Comparison of ENCODE assay signal across 23 cellular contexts in the genomic region with DNA sequence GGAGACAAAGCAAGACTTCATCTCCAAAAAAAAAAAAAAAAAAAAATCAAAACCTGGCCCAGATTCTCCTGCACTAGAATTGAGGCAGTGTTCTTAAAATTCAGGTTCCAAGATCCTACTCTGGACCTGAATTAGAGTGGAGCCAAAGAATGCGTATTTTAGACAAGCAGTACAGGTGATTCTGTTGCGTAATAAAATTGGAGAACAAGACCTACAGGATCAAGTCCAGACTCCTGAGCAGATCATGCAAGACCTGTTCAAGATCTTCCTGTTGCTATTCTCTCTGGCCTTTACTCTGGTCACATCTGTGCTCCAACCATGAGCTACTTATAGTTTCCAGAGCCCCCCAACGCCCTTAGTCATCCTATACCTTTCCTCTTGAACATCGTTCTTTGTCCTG. TPM values are rescaled to one million over a fixed set of nuclear protein-coding genes. Genes with fewer than 3 reads are reported as not detected.
DNase-seq lines count a peak whose midpoint lies in the region; ATAC-seq, FAIRE-seq and TF ChIP-seq lines count a peak whose summit lies in the region.
"Had no signal": no experiment of that assay in that cellular context is flagged by ENCODE, and none has a peak within 500 bp of the region (broad histone marks: within the 10 kb centered on the region; RNA-seq: fewer than 3 reads in every experiment).

No MANE protein-coding gene starts in this region.

- no peak for TF ChIP-seq CTCF in GM23338 (conservative IDR thresholded peaks at IDR 0.05; ENCODE audit: low read depth in 2 of 2)
- no peak for TF ChIP-seq CTCF in IMR-90 (conservative IDR thresholded peaks at IDR 0.05; ENCODE audit: low read depth, low read length)
- TF ChIP-seq CTCF in H1 (IDR thresholded peaks at IDR 0.05; ENCODE audit: control extremely low read depth in 1 of 3, insufficient read depth in 1 of 3, low read depth in 1 of 3, low read length in 3 of 3) = no peak
- no peak for TF ChIP-seq CTCF in HepG2 (CRISPR knock-in tag; IDR thresholded peaks at IDR 0.05)

- no peak overlapping the region for H2BK12ac ChIP-seq in H1 (ENCODE audit: low read depth, low read length)

- H2AK9ac ChIP-seq in IMR-90 (replicated peaks; ENCODE audit: low read depth, low read length, poor library complexity) = no peak overlapping the region

- dilution Hi-C loops in IMR-90 (cut with HindIII; ENCODE audit: low sequenced_read_pairs, unreplicated experiment) = no loop called here

- ATAC-seq in GM23338 (no peak), IMR-90 (ENCODE audit: low read depth) (no peak), HepG2 (no peak)
- ATAC-seq: CD8-positive, alpha-beta T cell; PC-3; Right ventricle myocardium inferior; SK-N-SH treated with all-trans-retinoic acid at 6 μM for 48 hours had no signal

- in situ Hi-C loops in IMR-90 (cut with MboI; ENCODE audit: low sequenced_read_pairs) = no loop called here
- in situ Hi-C loops in HepG2 (cut with HindIII; ENCODE audit: extremely low pct_ligation_motif_present, low pct_unique_long_range_greater_than_20kb) = no loop called here
- in situ Hi-C loops in ACHN (cut with HindIII; ENCODE audit: low pct_ligation_motif_present, low pct_unique_long_range_greater_than_20kb, low sequenced_read_pairs) = no loop called here

- no peak for TF ChIP-seq EP300 in H1 (IDR thresholded peaks at IDR 0.05; ENCODE audit: borderline replicate concordance in 1 of 2, low read depth in 2 of 2, low read length in 2 of 2)
- no peak for TF ChIP-seq EP300 in HepG2 (IDR thresholded peaks at IDR 0.05; ENCODE audit: low read depth in 2 of 2, low read length in 2 of 2)
- TF ChIP-seq EP300 in HepG2 (CRISPR knock-in tag; IDR thresholded peaks at IDR 0.05; ENCODE audit: borderline replicate concordance) = no peak

- BruUV-seq in IMR-90 (replicated peaks; lab: Mats Ljungman, UMichigan) (no TSS peak), HepG2 (replicated peaks; lab: Mats Ljungman, UMichigan) (no TSS peak)

- H3K27me3 Mint-ChIP-seq in GM23338 (ENCODE audit: insufficient read depth, low read depth, poor library complexity) = peaks cover 10% of the 10 kb centered on the region
- H3K27me3 Mint-ChIP-seq: B cell had no signal

- peaks cover 41% of the 10 kb centered on the region for H3K36me3 Mint-ChIP-seq in GM23338 (ENCODE audit: low read depth)

- H3K9ac ChIP-seq in IMR-90 (ENCODE audit: low read depth, low read length) = no peak overlapping the region
- no peak overlapping the region for H3K9ac ChIP-seq in H1 (replicated peaks in 1 of 4; ENCODE audit: extremely low read depth in 1 of 4, low read depth in 3 of 4, low read length in 3 of 4)
- H3K9ac ChIP-seq in HepG2 (ENCODE audit: insufficient read depth, low read depth, low read length) = no peak overlapping the region
- H3K9ac ChIP-seq: GM23248 had no signal

- FAIRE-seq in H1 (lab: Jason Lieb, UNC) (no peak), HepG2 (lab: Jason Lieb, UNC) (no peak), urothelium cell line (lab: Jason Lieb, UNC) (no peak), frontal cortex (lab: Jason Lieb, UNC) (no peak)

- H3K79me1 ChIP-seq in IMR-90 (ENCODE audit: low read depth in 1 of 2, low read length in 2 of 2) (peaks cover 8 to 16% of the 10 kb centered on the region in 2 experiments; a peak in 3 of 4 replicates), H1 (ENCODE audit: low read depth, low read length) (no peaks in the 10 kb centered on the region)

- no peak overlapping the region for H3K18ac ChIP-seq in IMR-90 (ENCODE audit: low read depth, low read length)
- no peak overlapping the region for H3K18ac ChIP-seq in H1 (ENCODE audit: extremely low read depth, low read length)

- H2BK15ac ChIP-seq in IMR-90 (ENCODE audit: low read depth, low read length) (no peak overlapping the region), H1 (ENCODE audit: low read length) (no peak overlapping the region)

- H4K20me1 ChIP-seq in GM23338 (replicated peaks; ENCODE audit: insufficient read depth) (no peaks in the 10 kb centered on the region), IMR-90 (ENCODE audit: insufficient read depth, low read length) (no peaks in the 10 kb centered on the region), H1 (replicated peaks in 1 of 2; ENCODE audit: control insufficient read depth in 1 of 2, insufficient read depth in 2 of 2, low read length in 2 of 2) (no peaks in the 10 kb centered on the region), HepG2 (ENCODE audit: insufficient read depth, low read length) (no peaks in the 10 kb centered on the region)

- H2BK20ac ChIP-seq in IMR-90 (ENCODE audit: low read depth, low read length) (no peak overlapping the region), H1 (ENCODE audit: low read length) (no peak overlapping the region)

- H3K27me3 ChIP-seq in GM23338 (ENCODE audit: insufficient read depth) (no peaks in the 10 kb centered on the region), IMR-90 (ENCODE audit: control insufficient read depth, insufficient read depth, low read length) (no peaks in the 10 kb centered on the region), H1 (replicated peaks in 1 of 4; ENCODE audit: control insufficient read depth in 3 of 4, extremely low read depth in 1 of 4, insufficient read depth in 3 of 4, low read length in 3 of 4) (no peaks in the 10 kb centered on the region), HepG2 (ENCODE audit: control insufficient read depth in 1 of 2, insufficient read depth in 2 of 2, low read length in 2 of 2) (no peaks in the 10 kb centered on the region)
- H3K27me3 ChIP-seq: SJCRH30 had no signal

- H2AK5ac ChIP-seq in IMR-90 (ENCODE audit: low read depth, low read length) (no peak overlapping the region), H1 (ENCODE audit: low read depth, low read length) (no peak overlapping the region)

- H4K91ac ChIP-seq in IMR-90 (ENCODE audit: insufficient read depth, low read depth, low read length) = no peak overlapping the region
- no peak overlapping the region for H4K91ac ChIP-seq in H1 (replicated peaks; ENCODE audit: insufficient read length, low read length)

- POLR2A ChIA-PET in IMR-90 (lab: Charles Lee; ENCODE audit: unreplicated experiment) (no interaction called here), H1 (lab: Charles Lee; ENCODE audit: partially characterized antibody) (no interaction called here), HepG2 (lab: Yijun Ruan, JAX) (no interaction called here)

- H3K9me3 Mint-ChIP-seq in GM23338 = no peaks in the 10 kb centered on the region
- H3K9me3 Mint-ChIP-seq: CD8-positive, alpha-beta T cell had no signal

- H3K4me1 ChIP-seq in GM23338 (ENCODE audit: insufficient read depth) (peaks cover 5% of the 10 kb centered on the region; the same call in 1 of the 2 replicates), IMR-90 (ENCODE audit: control insufficient read depth, insufficient read depth, low read length) (peaks cover 3% of the 10 kb centered on the region; the same call in 1 of the 2 replicates), H1 (replicated peaks in 1 of 4; ENCODE audit: control insufficient read depth in 3 of 4, insufficient read depth in 4 of 4, low read length in 3 of 4) (no peaks in the 10 kb centered on the region), HepG2 (ENCODE audit: insufficient read depth, low read length) (peaks cover 7% of the 10 kb centered on the region)
- H3K4me1 ChIP-seq: SJCRH30 had no signal

- H3K9me2 ChIP-seq in GM23338 (ENCODE audit: insufficient read depth) = no peaks in the 10 kb centered on the region

- TF ChIP-seq RAD21 in IMR-90 (IDR thresholded peaks at IDR 0.05; ENCODE audit: low read length) = no peak
- TF ChIP-seq RAD21 in H1 (IDR thresholded peaks at IDR 0.05 in 1 of 2, conservative IDR thresholded peaks at IDR 0.05 in 1 of 2; ENCODE audit: low read depth in 2 of 2, low read length in 2 of 2) = no peak
- TF ChIP-seq RAD21 in HepG2 (CRISPR knock-in tag; IDR thresholded peaks at IDR 0.05) = no peak

- no peaks in the 10 kb centered on the region for H3K23me2 ChIP-seq in H1 (ENCODE audit: low read depth, low read length)

- H3K4me3 ChIP-seq in GM23338 (no peak overlapping the region), IMR-90 (ENCODE audit: insufficient read depth, low read depth, low read length) (no peak overlapping the region), H1 (ENCODE audit: extremely low read depth in 1 of 4, insufficient read depth in 2 of 4, low read depth in 3 of 4, low read length in 4 of 4) (no peak overlapping the region), HepG2 (replicated peaks in 1 of 3; ENCODE audit: insufficient read depth in 1 of 3, low read depth in 2 of 3, low read length in 3 of 3) (no peak overlapping the region)
- H3K4me3 ChIP-seq: GM23248, SJCRH30 had no signal

- 0 out of 2 replicates have a peak overlapping the region, but pooled peaks have one; percentile 13 for H3K27ac Mint-ChIP-seq in GM23338
- H3K27ac Mint-ChIP-seq: B cell; CD8-positive, alpha-beta T cell had no signal

- TF ChIP-seq POLR2A in IMR-90 (IDR thresholded peaks at IDR 0.05; ENCODE audit: low read depth, low read length) (no peak), H1 (IDR thresholded peaks at IDR 0.05; ENCODE audit: control extremely low read depth in 1 of 2, low read depth in 2 of 2, low read length in 2 of 2) (no peak), HepG2 (IDR thresholded peaks at IDR 0.05; ENCODE audit: insufficient read depth in 1 of 2, low read depth in 2 of 2, low read length in 2 of 2) (no peak)

- H2BK120ac ChIP-seq in IMR-90 (ENCODE audit: low read depth, low read length) (no peak overlapping the region), H1 (replicated peaks; ENCODE audit: low read depth, low read length) (no peak overlapping the region)

- H3K23ac ChIP-seq in IMR-90 (ENCODE audit: low read depth, low read length) (no peak overlapping the region), H1 (ENCODE audit: insufficient read length) (no peak overlapping the region)

- H4K5ac ChIP-seq in IMR-90 (ENCODE audit: low read depth, low read length) = no peak overlapping the region
- H4K5ac ChIP-seq in H1 (ENCODE audit: insufficient read length, low read depth, low read length) = no peak overlapping the region

- H3K27ac ChIP-seq in GM23338 (ENCODE audit: low read depth) = no peak overlapping the region
- no peak overlapping the region for H3K27ac ChIP-seq in IMR-90 (ENCODE audit: insufficient read depth, low read length)
- H3K27ac ChIP-seq in H1 (ENCODE audit: low read depth, low read length) = no peak overlapping the region
- H3K27ac ChIP-seq in HepG2 (ENCODE audit: extremely low read length, insufficient read depth, low read length) = no peak overlapping the region
- H3K27ac ChIP-seq: C4-2B, GM23248, SJCRH30 had no signal

- DNase-seq in GM23338 (ENCODE audit: low spot score) (no peak), IMR-90 (no peak), H1 (ENCODE audit: low read depth in 1 of 2, low spot score in 2 of 2) (no peak), HepG2 (ENCODE audit: low spot score) (no peak), urothelium cell line (ENCODE audit: low spot score) (no peak), ACHN (no peak), HPDE6-E6E7 (ENCODE audit: extremely low spot score) (no peak), frontal cortex (ENCODE audit: low spot score in 2 of 2) (no peak)
- DNase-seq: Caco-2; CD8-positive, alpha-beta T cell; GM23248; HCEC 1CT; NCI-H1105; NCI-H1436 treated with DMSO at 0.1 percent for 48 hours; NCI-H187 treated with DMSO at 0.1 percent for 48 hours; NCI-H524 treated with DMSO at 0.1 percent for 48 hours; NCI-H774; PC-3 had no signal

- H3K79me2 ChIP-seq in GM23338 (replicated peaks; ENCODE audit: insufficient read depth) (no peaks in the 10 kb centered on the region), H1 (ENCODE audit: control insufficient read depth in 1 of 2, insufficient read depth in 2 of 2, low read length in 2 of 2) (no peaks in the 10 kb centered on the region), HepG2 (ENCODE audit: insufficient read depth, low read length) (no peaks in the 10 kb centered on the region)

- intact Hi-C loops in IMR-90 (cut with micrococcal nuclease) (no loop called here), HepG2 (cut with micrococcal nuclease; ENCODE audit: unreplicated experiment) (no loop called here)

- H3K56ac ChIP-seq in IMR-90 (ENCODE audit: extremely low read depth, insufficient read depth, low read length) (no peak overlapping the region), H1 (replicated peaks; ENCODE audit: insufficient read length, low read depth, low read length) (no peak overlapping the region)

- no peaks in the 10 kb centered on the region for H3K9me1 ChIP-seq in IMR-90 (ENCODE audit: insufficient read depth, low read length)

- H3F3A ChIP-seq in GM23338 (replicated peaks; ENCODE audit: low read depth) = no peaks in the 10 kb centered on the region

- no peaks in the 10 kb centered on the region for H3K4me1 Mint-ChIP-seq in GM23338
- H3K4me1 Mint-ChIP-seq: B cell had no signal

- H2AFZ ChIP-seq in GM23338 (no peak overlapping the region), IMR-90 (replicated peaks; ENCODE audit: low read length, poor library complexity) (no peak overlapping the region), H1 (ENCODE audit: low read length) (no peak overlapping the region), HepG2 (ENCODE audit: low read length) (no peak overlapping the region)
- H2AFZ ChIP-seq: GM23248 had no signal

- no peak overlapping the region for H3K14ac ChIP-seq in IMR-90 (replicated peaks; ENCODE audit: low read depth, low read length)
- H3K14ac ChIP-seq in H1 (ENCODE audit: insufficient read length) = no peak overlapping the region

- H4K8ac ChIP-seq in IMR-90 (ENCODE audit: low read depth in 2 of 2, low read length in 2 of 2) (no peak overlapping the region), H1 (ENCODE audit: extremely low read depth, insufficient read depth, low read length) (no peak overlapping the region)

- WGBS in IMR-90 (ENCODE audit: extremely low coverage in 2 of 2, insufficient read length in 1 of 2), 2 experiments = 100% methylated on average over 2 of the region's 4 CpGs; no CpG with 5 or more reads in 1 of the 2 experiments
- WGBS in H1 (ENCODE audit: extremely low coverage in 1 of 2, insufficient coverage in 1 of 2, insufficient read length in 1 of 2, insufficient replicate concordance in 2 of 2, low coverage in 1 of 2, low lambda C conversion rate in 2 of 2, missing lambda C conversion rate in 1 of 2), 2 experiments = 93% methylated on average over 4 of the region's 4 CpGs; no CpG with 5 or more reads in 1 of the 2 experiments
- 94% methylated on average over 4 of the region's 4 CpGs for WGBS in HepG2 (ENCODE audit: low lambda C conversion rate)

- H3K4ac ChIP-seq in IMR-90 (ENCODE audit: low read depth, low read length) (no peak overlapping the region), H1 (replicated peaks; ENCODE audit: insufficient read length, low read depth, low read length) (no peak overlapping the region)

- no peak overlapping the region for H3K4me2 ChIP-seq in GM23338
- H3K4me2 ChIP-seq in IMR-90 (ENCODE audit: low read depth, low read length) = no peak overlapping the region
- no peak overlapping the region for H3K4me2 ChIP-seq in H1 (ENCODE audit: insufficient read depth in 1 of 2, low read depth in 2 of 2, low read length in 2 of 2)
- H3K4me2 ChIP-seq in HepG2 (ENCODE audit: low read depth, low read length) = no peak overlapping the region

- H3K36me3 ChIP-seq in GM23338 (ENCODE audit: insufficient read depth) (peaks cover 33% of the 10 kb centered on the region; the same call in 1 of the 2 replicates), IMR-90 (ENCODE audit: control insufficient read depth, insufficient read depth, low read length) (peaks cover 40% of the 10 kb centered on the region), H1 (ENCODE audit: control insufficient read depth in 2 of 4, insufficient read depth in 4 of 4, low read length in 3 of 4) (peaks cover 3 to 51% (median 22%) of the 10 kb centered on the region in 4 experiments; a peak in 6 of 8 replicates), HepG2 (replicated peaks in 1 of 2; ENCODE audit: control insufficient read depth in 1 of 2, insufficient read depth in 2 of 2, low read length in 2 of 2) (peaks cover 2 to 28% of the 10 kb centered on the region in 2 experiments; a peak in 4 of 5 replicates)

- CTCF ChIA-PET in IMR-90 (lab: Yijun Ruan, JAX) = no interaction called here
- CTCF ChIA-PET in H1 (lab: Charles Lee; ENCODE audit: partially characterized antibody) = interaction anchor here (0.8 kb wide), 1 partner anchor 13 kb away, joined by 3 read pairs; no protein-coding TSS in a partner anchor
- CTCF ChIA-PET in HepG2 (lab: Yijun Ruan, JAX; ENCODE audit: low intra/inter-chr PET ratio, low total read pairs) = no interaction called here

- H3K4me3 Mint-ChIP-seq in GM23338 = no peak overlapping the region
- H3K4me3 Mint-ChIP-seq: B cell; CD8-positive, alpha-beta T cell had no signal

- H2BK5ac ChIP-seq in IMR-90 (ENCODE audit: low read depth, low read length, poor library complexity, severe bottlenecking) (no peak overlapping the region), H1 (ENCODE audit: low read depth, low read length) (no peak overlapping the region)

- H3K9me3 ChIP-seq in IMR-90 (ENCODE audit: control insufficient read depth, insufficient read depth, low read length) (no peaks in the 10 kb centered on the region), H1 (ENCODE audit: insufficient read depth in 2 of 2, low read depth in 1 of 2, low read length in 1 of 2) (no peaks in the 10 kb centered on the region), HepG2 (ENCODE audit: low read length) (no peaks in the 10 kb centered on the region)
- H3K9me3 ChIP-seq: Caco-2, SJCRH30 had no signal

RNA-seq across cellular contexts. Expression of a gene that starts 51.5 kb away (rescaled TPM):
- total RNA-seq in GM23338 (2014; rRNA removed; shearing (Covaris generic)) = 19.7 and 20.0 TPM in 2 replicates
- polyA plus RNA-seq in GM23338 (2016; fragmentation: Nextera tagmentation; extraction: Ambion mirVana) (7.7 and 9.7 TPM in 2 replicates), IMR-90 (2012; rRNA removed) (5.7 and 7.8 TPM in 2 replicates), H1 (2011; rRNA removed) (3.9 and 4.1 TPM in 2 replicates), HepG2 (2011; rRNA removed) (7.7 and 7.9 TPM in 2 replicates)
- total RNA-seq in IMR-90 (2012; rRNA removed) (14.7 and 23.6 TPM in 2 replicates), HepG2 (2016; rRNA removed; fragmentation: Illumina TruSeq; extraction: Trizol) (21.3 and 25.9 TPM in 2 replicates), frontal cortex (92.9 TPM)
- polyA plus RNA-seq in IMR-90 (2012; cell fraction: cytosol; rRNA removed) = 1.1 and 1.7 TPM in 2 replicates
- polyA plus RNA-seq in IMR-90 (2012; cell fraction: nucleus; rRNA removed; ENCODE audit: low replicate concordance) = 1.8 and 10.0 TPM in 2 replicates
- 22.1 and 22.6 TPM in 2 replicates for total RNA-seq in H1 (2021; fragmentation: NEBNext Ultra II Directional; extraction: Animal tissue kit (Norgen Biotek cat#: 25700))
- polyA plus RNA-seq in H1 (2011; cell fraction: cytosol; rRNA removed) = 5.2 TPM
- polyA plus RNA-seq in H1 (2011; cell fraction: nucleus; rRNA removed) = 3.2 TPM
- 9.8 to 12.4 TPM (median 10.6 TPM) in 4 replicates for polyA plus RNA-seq in H1 (2012, experiment 1 of 2)
- 2.7 TPM for polyA plus RNA-seq in H1 (2012, experiment 2 of 2)
- polyA plus RNA-seq in H1 (2013, experiment 1 of 2) = 11.6 TPM
- polyA plus RNA-seq in H1 (2013, experiment 2 of 2) = 12.1 TPM
- polyA minus RNA-seq in H1 (2011; rRNA and poly(A)+ RNA removed) = 15.6 and 20.0 TPM in 2 replicates
- 11.2 TPM for polyA minus RNA-seq in H1 (2011; cell fraction: cytosol; rRNA and poly(A)+ RNA removed)
- 21.1 TPM for polyA minus RNA-seq in H1 (2011; cell fraction: nucleus; rRNA and poly(A)+ RNA removed)
- total RNA-seq in HepG2 (2016; cell fraction: cytosol; rRNA removed; fragmentation: Illumina TruSeq; extraction: Trizol; ENCODE audit: low read depth) = 15.6 and 19.7 TPM in 2 replicates
- 18.9 and 19.6 TPM in 2 replicates for total RNA-seq in HepG2 (2016; cell fraction: insoluble cytoplasmic fraction; rRNA removed; fragmentation: Illumina TruSeq; extraction: Trizol)
- 10.7 and 11.3 TPM in 2 replicates for total RNA-seq in HepG2 (2016; cell fraction: membrane; rRNA removed; fragmentation: Illumina TruSeq; extraction: Trizol)
- total RNA-seq in HepG2 (2016; cell fraction: nucleus; rRNA removed; fragmentation: Illumina TruSeq; extraction: Trizol) = 13.9 and 15.9 TPM in 2 replicates
- polyA plus RNA-seq in HepG2 (2011; cell fraction: cytosol; rRNA removed) = 3.0 and 4.2 TPM in 2 replicates
- polyA plus RNA-seq in HepG2 (2011; cell fraction: nucleus; rRNA removed) = 5.1 and 6.1 TPM in 2 replicates
- 11.0 and 12.9 TPM in 2 replicates for polyA plus RNA-seq in HepG2 (2012)
- polyA plus RNA-seq in HepG2 (2016; cell fraction: cytosol; fragmentation: Illumina TruSeq; extraction: Trizol; ENCODE audit: low read depth) = 0.66 and 0.77 TPM in 2 replicates
- polyA plus RNA-seq in HepG2 (2016; cell fraction: insoluble cytoplasmic fraction; fragmentation: Illumina TruSeq; extraction: Trizol; ENCODE audit: low read depth) = 12.8 and 15.4 TPM in 2 replicates
- polyA plus RNA-seq in HepG2 (2016; cell fraction: membrane; fragmentation: Illumina TruSeq; extraction: Trizol; ENCODE audit: low read depth) = 1.9 TPM in 2 replicates
- 16.3 and 17.5 TPM in 2 replicates for polyA plus RNA-seq in HepG2 (2016; cell fraction: nucleus; fragmentation: Illumina TruSeq; extraction: Trizol; ENCODE audit: insufficient read depth, low read depth)
- 7.7 and 8.4 TPM in 2 replicates for polyA minus RNA-seq in HepG2 (2011; rRNA and poly(A)+ RNA removed; ENCODE audit: low replicate concordance)
- polyA minus RNA-seq in HepG2 (2011; cell fraction: cytosol; rRNA and poly(A)+ RNA removed) = 14.1 and 20.3 TPM in 2 replicates
- 18.3 and 23.4 TPM in 2 replicates for polyA minus RNA-seq in HepG2 (2011; cell fraction: nucleus; rRNA and poly(A)+ RNA removed)
